In genomic region chr9:15509931-15510788, GRCh38 we compare ENCODE assay signal across 8 cellular contexts. TPM values are rescaled to one million over a fixed set of nuclear protein-coding genes. Genes with fewer than 3 reads are reported as not detected.
DNase-seq lines count a peak whose midpoint lies in the region; ATAC-seq and TF ChIP-seq lines count a peak whose summit lies in the region.

No MANE protein-coding gene starts in this region.

- H3K4me1 ChIP-seq in right atrium auricular region, result peaks cover 0 to 20% of the 10 kb centered on the region in 2 donors

- no peak for TF ChIP-seq CTCF in AG10803 (conservative IDR thresholded peaks at IDR 0.05; ENCODE audit: low read length)
- peak in 1 of 2 donors; percentile 7 for TF ChIP-seq CTCF in right atrium auricular region (IDR thresholded peaks at IDR 0.05)

- peak overlapping the region; percentile 93 to 94 for H3K27ac ChIP-seq in right atrium auricular region

- H3K27me3 ChIP-seq in right atrium auricular region, result no peaks in the 10 kb centered on the region

- peaks cover 19% of the 10 kb centered on the region for H3K36me3 ChIP-seq in right atrium auricular region

- peak; percentile 24 for ATAC-seq in GM19043 (IDR thresholded peaks at IDR 0.05; ENCODE audit: low read depth, unreplicated experiment)
- ATAC-seq in HG03378 (IDR thresholded peaks at IDR 0.05; ENCODE audit: unreplicated experiment), result peak; percentile 18
- ATAC-seq in SK-N-SH treated with all-trans-retinoic acid at 6 μM for 48 hours, result peak; percentile 64

- no peaks in the 10 kb centered on the region for H3K9me3 ChIP-seq in right atrium auricular region

- peak overlapping the region; percentile 81 for H3K4me3 ChIP-seq in AG10803 (ENCODE audit: low read length)
- peak overlapping the region; percentile 92 to 95 for H3K4me3 ChIP-seq in right atrium auricular region

- DNase-seq in AG10803 (ENCODE audit: low read depth) (peak; percentile 5), right atrium auricular region (ENCODE audit: low spot score) (no peak), retina (peak; percentile 68), SW 1271 (lab: John Stamatoyannopoulos, UW) (no peak)
- DNase-seq in activated naive CD8-positive, alpha-beta T cell treated with anti-CD3 and anti-CD28 coated beads, Interleukin-2, amount 50 U/mL, for 16 hours (ENCODE audit: low read depth, low spot score), result peak; percentile 17

TF ChIP-seq in SK-N-SH treated with all-trans-retinoic acid at 6 μM for 48 hours, 23 proteins besides CTCF, POLR2A, EP300 and RAD21:
- no peak for TF ChIP-seq ZFP30 (CRISPR knock-in tag; IDR thresholded peaks at IDR 0.05)

RNA-seq across cellular contexts. Expression of gene PSIP1, which starts 0.6 kb away (rescaled TPM):
- total RNA-seq in right atrium auricular region, result 10 to 100 TPM; 21.4 to 21.7 TPM

RNA-seq across cellular contexts. Expression of gene CCDC171, which starts 42.7 kb away (rescaled TPM):
- 1 to 10 TPM in 1 of 2 donors, under 1 TPM in 1; 0.90 to 1.4 TPM for total RNA-seq in right atrium auricular region

Comparison
In these comparisons a context has a peak if more than half of its experiments do, and no peak if none do; other contexts are left out.
1. DNase-seq: peak in AG10803 (single experiment), activated naive CD8-positive, alpha-beta T cell treated with anti-CD3 and anti-CD28 coated beads, Interleukin-2, amount 50 U/mL, for 16 hours (single experiment) and retina (single experiment); none in right atrium auricular region (single experiment) and SW 1271 (0 of 2).
2. Peak in every context shown above with its lines, with median percentiles within 50 percentile points of each other: ATAC-seq.